ENCODE assay signal across 8 cellular contexts in genomic region chrX:15471016-15471415, GRCh38. TPM values are rescaled to one million over a fixed set of nuclear protein-coding genes. Genes with fewer than 3 reads are reported as not detected.
DNase-seq lines count a peak whose midpoint lies in the region; ATAC-seq, FAIRE-seq and TF ChIP-seq lines count a peak whose summit lies in the region.

No MANE protein-coding gene starts in this region.

- ATAC-seq in pancreas, result peak; percentile 75 to 93 (median 90)

- CTCF ChIA-PET in BJ (lab: Yijun Ruan, JAX), result interaction anchor here (0.6 to 7.9 kb wide), 9 partner anchors 10 to 171 kb away, joined by 3 to 172 read pairs (median 3); partner anchors contain the start of gene VEGFD

- DNase-seq in BJ (ENCODE audit: low read depth) (no peak), GM19238 (ENCODE audit: insufficient read length, low spot score) (peak; percentile 9), HPDE6-E6E7 (ENCODE audit: extremely low spot score) (peak; percentile 32), RKO (ENCODE audit: low spot score) (peak; percentile 80), frontal cortex (ENCODE audit: low spot score in 2 of 2) (peak in 1 of 2 donors; percentile 26), pancreas (peak in 5 of 6 donors; percentile 17 to 74 (median 48)), vagina (ENCODE audit: extremely low spot score in 2 of 2) (no peak)
- peak; percentile 79 for DNase-seq in activated effector memory CD4-positive, alpha-beta T cell treated with anti-CD3 and anti-CD28 coated beads, Interleukin-2, amount 50 U/mL, for 16 hours

- peak; percentile 15 for FAIRE-seq in frontal cortex (lab: Jason Lieb, UNC)
- FAIRE-seq in pancreas (lab: Jason Lieb, UNC), result peak; percentile 91

- intact Hi-C loops in pancreas (cut with DNase I), result no loop called here
- intact Hi-C loops in vagina (cut with DNase I), result no loop called here

- H3K4me3 ChIP-seq in BJ (ENCODE audit: low read depth, low read length), result no peak overlapping the region
- no peak overlapping the region for H3K4me3 ChIP-seq in pancreas
- H3K4me3 ChIP-seq in vagina, result no peak overlapping the region

- TF ChIP-seq POLR2A in vagina (IDR thresholded peaks at IDR 0.05), result no peak

- H3K27ac ChIP-seq in pancreas, result no peak overlapping the region
- no peak overlapping the region for H3K27ac ChIP-seq in vagina

- H3K27me3 ChIP-seq in BJ (ENCODE audit: control insufficient read depth, insufficient read depth, low read length), result no peaks in the 10 kb centered on the region
- H3K27me3 ChIP-seq in pancreas, result no peaks in the 10 kb centered on the region
- H3K27me3 ChIP-seq in vagina, result no peaks in the 10 kb centered on the region

- TF ChIP-seq CTCF in BJ (IDR thresholded peaks at IDR 0.05; ENCODE audit: insufficient read depth, low read depth, low read length), result peak; percentile 79
- TF ChIP-seq CTCF in pancreas (IDR thresholded peaks at IDR 0.05), result peak; percentile 71 to 82 (median 76)
- peak; percentile 49 to 62 (median 62) for TF ChIP-seq CTCF in vagina (IDR thresholded peaks at IDR 0.05)

- POLR2A ChIA-PET in BJ (lab: Charles Lee), result no interaction called here

- no peaks in the 10 kb centered on the region for H3K36me3 ChIP-seq in BJ (ENCODE audit: control insufficient read depth, insufficient read depth, low read length)
- H3K36me3 ChIP-seq in pancreas, result no peaks in the 10 kb centered on the region
- H3K36me3 ChIP-seq in vagina, result no peaks in the 10 kb centered on the region

- WGBS in pancreas, 2 donors, result 16 to 19% methylated on average over 3 of the region's 3 CpGs

- no peaks in the 10 kb centered on the region for H3K4me1 ChIP-seq in pancreas
- no peaks in the 10 kb centered on the region for H3K4me1 ChIP-seq in vagina

- no peaks in the 10 kb centered on the region for H3K9me3 ChIP-seq in pancreas
- no peaks in the 10 kb centered on the region for H3K9me3 ChIP-seq in vagina

RNA-seq across cellular contexts. Expression of gene PIR, which starts 22.1 kb away (rescaled TPM):
- polyA plus RNA-seq in BJ (2011; rRNA removed) (11.7 and 16.8 TPM in 2 replicates), pancreas (1 to 10 TPM; 3.0 to 7.0 TPM)
- 2.2 and 2.8 TPM in 2 replicates for polyA minus RNA-seq in BJ (2011; rRNA and poly(A)+ RNA removed)
- total RNA-seq in frontal cortex (2.0 TPM), pancreas (1 to 10 TPM; 1.1 to 2.4 (median 1.7) TPM), vagina (24.1 TPM)

RNA-seq across cellular contexts. Expression of gene BMX, which starts 29.6 kb away (rescaled TPM):
- polyA plus RNA-seq in BJ (2011; rRNA removed), result not detected in 2 replicates
- polyA minus RNA-seq in BJ (2011; rRNA and poly(A)+ RNA removed), result not detected in 2 replicates
- total RNA-seq in frontal cortex, result 0.41 TPM
- 1 to 10 TPM in 1 of 6 donors, under 1 TPM in 5; 0.28 to 3.2 (median 0.48) TPM for total RNA-seq in pancreas
- under 1 TPM; 0.27 to 0.73 TPM for polyA plus RNA-seq in pancreas
- total RNA-seq in vagina, result 2.0 TPM

Comparison
In these comparisons a context has a peak if more than half of its experiments do, and no peak if none do; other contexts are left out.
1. DNase-seq: peak in GM19238 (single experiment), HPDE6-E6E7 (single experiment), RKO (single experiment), activated effector memory CD4-positive, alpha-beta T cell treated with anti-CD3 and anti-CD28 coated beads, Interleukin-2, amount 50 U/mL, for 16 hours (single experiment) and pancreas (5 of 6); none in BJ (single experiment) and vagina (0 of 2).
2. Peak in every context shown above with its lines, with median percentiles within 50 percentile points of each other: CTCF ChIP-seq.